In genomic region chr6:25601797-25602679, GRCh38 we compare ENCODE assay signal across 1 cellular context.
TF ChIP-seq lines count a peak whose summit lies in the region.

No MANE protein-coding gene starts in this region.

TF ChIP-seq in H1, 55 proteins besides CTCF, POLR2A, EP300 and RAD21:
- TF ChIP-seq SRF (IDR thresholded peaks at IDR 0.05; ENCODE audit: low read depth, low read length), result no peak
- no peak for TF ChIP-seq SP1 (IDR thresholded peaks at IDR 0.05; ENCODE audit: low read depth, low read length)
- TF ChIP-seq BACH1 (IDR thresholded peaks at IDR 0.05; ENCODE audit: low read length), result no peak
- TF ChIP-seq TAF1 (IDR thresholded peaks at IDR 0.05; ENCODE audit: low read depth, low read length), result no peak
- TF ChIP-seq ATF3 (IDR thresholded peaks at IDR 0.05; ENCODE audit: insufficient read depth, low read depth, low read length), result no peak
- TF ChIP-seq YY1 (IDR thresholded peaks at IDR 0.05; ENCODE audit: low read depth, low read length), result no peak
- no peak for TF ChIP-seq GABPA (IDR thresholded peaks at IDR 0.05; ENCODE audit: borderline replicate concordance, insufficient read depth, low read length)
- no peak for TF ChIP-seq JUN (IDR thresholded peaks at IDR 0.05; ENCODE audit: low read depth, low read length)
- no peak for TF ChIP-seq KDM5A (IDR thresholded peaks at IDR 0.05; ENCODE audit: low read length)
